ENCODE assay signal across 10 cellular contexts in the genomic region with DNA sequence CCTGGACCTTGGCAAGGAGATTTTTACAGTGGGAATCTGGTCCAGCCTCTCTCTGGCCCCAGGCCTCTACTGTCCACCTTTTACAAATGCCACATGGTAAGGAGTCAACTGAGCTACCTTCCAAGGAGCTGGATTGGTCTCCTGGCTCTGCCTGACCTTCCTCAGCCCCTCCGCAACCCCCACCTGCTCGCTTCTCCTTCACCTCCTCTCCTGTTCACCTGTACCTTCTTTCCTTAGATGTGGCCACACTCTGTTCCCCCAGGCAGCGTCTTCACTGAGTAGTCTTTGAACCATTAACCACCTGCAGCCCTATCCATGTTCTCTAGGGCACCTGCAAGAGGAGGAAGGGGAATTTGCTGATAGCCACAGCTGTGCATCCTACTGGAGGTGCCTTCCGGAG. TPM values are rescaled to one million over a fixed set of nuclear protein-coding genes. Genes with fewer than 3 reads are reported as not detected.
DNase-seq lines count a peak whose midpoint lies in the region; ATAC-seq and TF ChIP-seq lines count a peak whose summit lies in the region.
"Had no signal": no experiment of that assay in that cellular context is flagged by ENCODE, and none has a peak within 500 bp of the region (broad histone marks: within the 10 kb centered on the region; RNA-seq: fewer than 3 reads in every experiment).

No MANE protein-coding gene starts in this region.

- 91 to 94% methylated on average over 4 of the region's 4 CpGs for WGBS in lung, 2 donors

- H3K4me3 ChIP-seq in lung = no peak overlapping the region
- H3K4me3 ChIP-seq: SJSA1 had no signal

- ATAC-seq in activated naive CD8-positive, alpha-beta T cell treated with anti-CD3 and anti-CD28 coated beads, Interleukin-2, amount 10 ng/mL, durations not matched to agents 7 days and 5 days (ENCODE audit: low read depth) = no peak
- ATAC-seq in lung (ENCODE audit: insufficient read depth, low FRiP score) = no peak
- ATAC-seq in GM19397 (IDR thresholded peaks at IDR 0.05; ENCODE audit: unreplicated experiment) = no peak

- H3K27ac ChIP-seq in lung (ENCODE audit: low read depth in 1 of 2, low read length in 1 of 2) = peak overlapping the region; percentile 11 to 21
- peak overlapping the region; percentile 70 for H3K27ac ChIP-seq in temporal lobe (ENCODE audit: low read depth, low read length)

- peak overlapping the region; percentile 72 for H3K27ac Mint-ChIP-seq in activated naive CD8-positive, alpha-beta T cell treated with anti-CD3 and anti-CD28 coated beads, Interleukin-2, amount 10 ng/mL, durations not matched to agents 7 days and 5 days
- H3K27ac Mint-ChIP-seq: B cell had no signal

- H3K4me1 Mint-ChIP-seq in activated naive CD8-positive, alpha-beta T cell treated with anti-CD3 and anti-CD28 coated beads, Interleukin-2, amount 10 ng/mL, durations not matched to agents 7 days and 5 days = peaks cover 53% of the 10 kb centered on the region

- H3K27me3 Mint-ChIP-seq in activated naive CD8-positive, alpha-beta T cell treated with anti-CD3 and anti-CD28 coated beads, Interleukin-2, amount 10 ng/mL, durations not matched to agents 7 days and 5 days = no peaks in the 10 kb centered on the region

- H3K4me1 ChIP-seq in lung (ENCODE audit: control insufficient read depth in 2 of 2, insufficient read depth in 2 of 2, low read length in 2 of 2) = peaks cover 2 to 8% of the 10 kb centered on the region in 2 donors

- H3K36me3 Mint-ChIP-seq in activated naive CD8-positive, alpha-beta T cell treated with anti-CD3 and anti-CD28 coated beads, Interleukin-2, amount 10 ng/mL, durations not matched to agents 7 days and 5 days = peaks cover 14% of the 10 kb centered on the region

- POLR2A ChIA-PET in activated naive CD8-positive, alpha-beta T cell treated with anti-CD3 and anti-CD28 coated beads, Interleukin-2, amount 10 ng/mL, durations not matched to agents 7 days and 5 days (lab: Charles Lee) = interaction anchor here (0.8 to 4.3 kb wide), 15 partner anchors 9 to 98 kb away, joined by 3 to 20 read pairs (median 4); partner anchors contain the start of genes GTF2H4, IER3 and VARS2

- TF ChIP-seq CTCF in lung (IDR thresholded peaks at IDR 0.05; ENCODE audit: control extremely low read depth, extremely low read depth) = no peak

- peak overlapping the region; percentile 87 for H3K4me3 Mint-ChIP-seq in activated naive CD8-positive, alpha-beta T cell treated with anti-CD3 and anti-CD28 coated beads, Interleukin-2, amount 10 ng/mL, durations not matched to agents 7 days and 5 days
- H3K4me3 Mint-ChIP-seq: B cell had no signal

- H3K36me3 ChIP-seq in lung (ENCODE audit: control insufficient read depth in 2 of 2, insufficient read depth in 2 of 2, low read length in 2 of 2) = no peaks in the 10 kb centered on the region
- H3K36me3 ChIP-seq: SJSA1 had no signal

- H3K27me3 ChIP-seq in lung (ENCODE audit: control insufficient read depth, insufficient read depth) = no peaks in the 10 kb centered on the region
- H3K27me3 ChIP-seq: SJSA1 had no signal

- no peaks in the 10 kb centered on the region for H3K9me3 Mint-ChIP-seq in activated naive CD8-positive, alpha-beta T cell treated with anti-CD3 and anti-CD28 coated beads, Interleukin-2, amount 10 ng/mL, durations not matched to agents 7 days and 5 days

- peak; percentile 56 for DNase-seq in activated effector memory CD4-positive, alpha-beta T cell treated with anti-CD3 and anti-CD28 coated beads, Interleukin-2, amount 50 U/mL, for 16 hours
- DNase-seq in activated effector memory CD4-positive, alpha-beta T cell treated with Interleukin-2 at 50 U/mL for 16 hours = no peak
- no peak for DNase-seq in activated naive CD8-positive, alpha-beta T cell treated with anti-CD3 and anti-CD28 coated beads, Interleukin-2, amount 10 ng/mL, durations not matched to agents 7 days and 5 days
- DNase-seq in lung (ENCODE audit: low spot score) (no peak), SHP77 treated with DMSO at 0.1 percent for 48 hours (lab: John Stamatoyannopoulos, UW) (no peak), ureter (ENCODE audit: low spot score) (no peak)

- no peaks in the 10 kb centered on the region for H3K9me3 ChIP-seq in lung (ENCODE audit: control insufficient read depth in 2 of 2, insufficient read depth in 1 of 2, low read length in 1 of 2)
- H3K9me3 ChIP-seq: SJSA1 had no signal

RNA-seq across cellular contexts. Expression of gene DDR1, which starts 55.3 kb away (rescaled TPM):
- 10 to 100 TPM; 10.9 to 11.3 TPM for total RNA-seq in activated naive CD8-positive, alpha-beta T cell treated with anti-CD3 and anti-CD28 coated beads, Interleukin-2, amount 10 ng/mL, durations not matched to agents 7 days and 5 days
- total RNA-seq in lung (100 to 1,000 TPM; 124 to 134 TPM), temporal lobe (147 TPM), ureter (234 TPM)
- polyA plus RNA-seq in lung = 10 to 100 TPM; 39.5 to 72.4 TPM

Comparison
In these comparisons a context has a peak if more than half of its experiments do, and no peak if none do; other contexts are left out.
1. RNA of gene DDR1, which starts 55.3 kb away (total RNA-seq): 234 TPM in ureter (single experiment), 147 TPM in temporal lobe (single experiment) and 124 to 134 TPM in lung; 10.9 to 11.3 TPM in activated naive CD8-positive, alpha-beta T cell treated with anti-CD3 and anti-CD28 coated beads, Interleukin-2, amount 10 ng/mL, durations not matched to agents 7 days and 5 days; every median in the first group is over 10 times any median in the second.